In the genomic region with DNA sequence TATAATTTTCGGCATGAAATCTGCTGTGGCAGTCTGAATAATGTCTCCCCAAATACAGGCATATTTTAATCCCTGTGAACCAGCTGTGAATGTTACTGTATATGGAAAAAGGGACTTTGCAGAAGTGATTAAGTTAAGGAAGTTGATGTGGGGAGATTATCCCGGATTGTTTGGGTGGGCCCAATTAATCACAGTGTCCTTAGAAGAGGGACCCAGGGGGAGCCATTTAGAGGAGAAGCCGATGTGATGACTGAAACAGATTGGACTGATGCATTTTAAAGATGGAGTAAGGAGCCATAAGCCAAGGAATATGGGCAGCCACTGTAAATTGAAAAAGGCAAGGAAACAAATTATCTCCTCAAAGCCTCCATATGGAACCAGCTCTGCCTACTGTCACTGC, we compare ENCODE assay signal across 22 cellular contexts.
"Had no signal": no experiment of that assay in that cellular context is flagged by ENCODE, and none has a peak within 500 bp of the region (broad histone marks: within the 10 kb centered on the region; RNA-seq: fewer than 3 reads in every experiment).

No MANE protein-coding gene starts in this region.

- DNase-seq: kidney; left colon; left lung; lower lobe of right lung; mammary epithelial cell; mesenchymal stem cell; naive thymus-derived CD8-positive, alpha-beta T cell; nucleus accumbens; pancreas; retina; right cardiac atrium; stimulated activated CD4-positive, alpha-beta T cell treated with anti-CD3 and anti-CD28 coated beads, Interleukin-4, amount 100 ng/mL, for 4 hours; stimulated activated CD8-positive, alpha-beta memory T cell treated with anti-CD3 and anti-CD28 coated beads, Interleukin-4, amount 100 ng/mL, for 48 hours; stimulated activated naive CD4-positive, alpha-beta T cell treated with Interleukin-2 at 50 U/mL for 16 hours; stimulated activated naive CD8-positive, alpha-beta T cell treated with anti-CD3 and anti-CD28 coated beads, Interleukin-15, amount 100 ng/mL, for 72 hours; substantia nigra; uterus had no signal

- H3K4me3 Mint-ChIP-seq: naive thymus-derived CD8-positive, alpha-beta T cell; nephron; neural crest cell; stimulated activated memory B cell treated with anti-CD40 and anti-IgM and Interleukin-4, amounts not matched to agents 10 μg/mL and 1 μg/mL and 100 μg/mL, for 72 hours; stimulated activated naive CD8-positive, alpha-beta T cell treated with anti-CD3 and anti-CD28 coated beads, Interleukin-15, amount 100 ng/mL, for 72 hours; type B pancreatic cell had no signal

- H3K27ac Mint-ChIP-seq: nephron; stimulated activated memory B cell treated with anti-CD40 and anti-IgM and Interleukin-4, amounts not matched to agents 10 μg/mL and 1 μg/mL and 100 μg/mL, for 72 hours; stimulated activated naive CD8-positive, alpha-beta T cell treated with anti-CD3 and anti-CD28 coated beads, Interleukin-15, amount 100 ng/mL, for 72 hours; type B pancreatic cell had no signal

- ATAC-seq: left colon; left lung; lower lobe of right lung; naive thymus-derived CD8-positive, alpha-beta T cell; pancreas; right cardiac atrium; sciatic nerve; stimulated activated memory B cell treated with anti-CD40 and anti-IgM and Interleukin-4, amounts not matched to agents 10 μg/mL and 1 μg/mL and 100 μg/mL, for 72 hours; stimulated activated naive CD8-positive, alpha-beta T cell treated with anti-CD3 and anti-CD28 coated beads, Interleukin-15, amount 100 ng/mL, for 72 hours had no signal

- H3K4me1 Mint-ChIP-seq: stimulated activated memory B cell treated with anti-CD40 and anti-IgM and Interleukin-4, amounts not matched to agents 10 μg/mL and 1 μg/mL and 100 μg/mL, for 72 hours had no signal

- H3K9me3 Mint-ChIP-seq: naive thymus-derived CD8-positive, alpha-beta T cell; nephron; neural crest cell; stimulated activated memory B cell treated with anti-CD40 and anti-IgM and Interleukin-4, amounts not matched to agents 10 μg/mL and 1 μg/mL and 100 μg/mL, for 72 hours; stimulated activated naive CD8-positive, alpha-beta T cell treated with anti-CD3 and anti-CD28 coated beads, Interleukin-15, amount 100 ng/mL, for 72 hours; type B pancreatic cell had no signal

- H3K27me3 Mint-ChIP-seq: naive thymus-derived CD8-positive, alpha-beta T cell; stimulated activated memory B cell treated with anti-CD40 and anti-IgM and Interleukin-4, amounts not matched to agents 10 μg/mL and 1 μg/mL and 100 μg/mL, for 72 hours; stimulated activated naive CD8-positive, alpha-beta T cell treated with anti-CD3 and anti-CD28 coated beads, Interleukin-15, amount 100 ng/mL, for 72 hours; type B pancreatic cell had no signal
